In the genomic region with DNA sequence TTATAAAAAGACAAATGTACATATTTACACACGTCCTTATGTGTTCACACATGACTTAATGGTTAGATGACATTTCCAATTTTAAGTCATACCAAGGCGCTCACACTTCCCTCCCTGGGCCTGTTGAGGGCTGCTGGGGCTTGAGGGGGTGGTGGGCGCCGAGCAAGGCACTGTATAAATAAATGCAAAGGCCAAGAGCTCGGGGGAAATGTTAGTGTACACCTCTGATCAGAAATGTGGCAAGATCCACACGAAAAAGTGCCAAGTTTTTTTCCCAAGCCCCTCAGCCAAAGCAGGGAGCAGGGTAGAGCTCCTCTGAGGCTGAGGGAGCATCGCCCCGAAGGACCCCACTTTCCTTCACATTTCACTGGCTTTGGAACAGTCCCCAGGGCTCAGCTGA, we compare ENCODE assay signal across 14 cellular contexts. TPM values are rescaled to one million over a fixed set of nuclear protein-coding genes. Genes with fewer than 3 reads are reported as not detected.
A peak's percentile ranks its signal among the peaks of the same experiment; 100 is the strongest.
DNase-seq lines count a peak whose midpoint lies in the region; ATAC-seq and TF ChIP-seq lines count a peak whose summit lies in the region.
"Had no signal": no experiment of that assay in that cellular context is flagged by ENCODE, and none has a peak within 500 bp of the region (broad histone marks: within the 10 kb centered on the region; RNA-seq: fewer than 3 reads in every experiment).

No MANE protein-coding gene starts in this region.

- no peak for TF ChIP-seq CTCF in upper lobe of left lung (IDR thresholded peaks at IDR 0.05)

- 64 to 74% methylated on average over 8 of the region's 8 CpGs for WGBS in upper lobe of left lung, 2 donors

- H3K4me3 Mint-ChIP-seq in activated naive CD4-positive, alpha-beta T cell treated with anti-CD3 and anti-CD28 coated beads for 36 hours, result no peak overlapping the region
- H3K4me3 Mint-ChIP-seq in memory B cell, result no peak overlapping the region

- H3K4me1 Mint-ChIP-seq in activated naive CD4-positive, alpha-beta T cell treated with anti-CD3 and anti-CD28 coated beads for 36 hours (ENCODE audit: low read depth), result peaks cover 68% of the 10 kb centered on the region
- H3K4me1 Mint-ChIP-seq in memory B cell, result peaks cover 60% of the 10 kb centered on the region

- no peak for TF ChIP-seq POLR2A in upper lobe of left lung (IDR thresholded peaks at IDR 0.05)

- no peaks in the 10 kb centered on the region for H3K27me3 ChIP-seq in upper lobe of left lung
- H3K27me3 ChIP-seq: brain microvascular endothelial cell, left lung, thyroid gland had no signal

- DNase-seq in activated naive CD4-positive, alpha-beta T cell treated with anti-CD3 and anti-CD28 coated beads for 36 hours, result peak; percentile 3
- no peak for DNase-seq in activated naive CD4-positive, alpha-beta T cell treated with Interleukin-2 at 50 U/mL for 16 hours
- peak; percentile 22 to 25 for DNase-seq in activated T-cell treated with anti-CD3 and anti-CD28 coated beads, Interleukin-2, amount 50 U/mL, for 48 hours
- DNase-seq in memory B cell (ENCODE audit: low spot score in 2 of 2) (no peak), upper lobe of left lung (no peak), NCI-H2171 treated with DMSO at 0.1 percent for 48 hours (lab: John Stamatoyannopoulos, UW) (no peak), NCI-H1436 treated with DMSO at 0.1 percent for 48 hours (lab: John Stamatoyannopoulos, UW) (no peak)
- DNase-seq: brain microvascular endothelial cell, GM23248, hypothalamus, left lung, NCI-H524, thyroid gland had no signal

- CTCF ChIA-PET in activated naive CD4-positive, alpha-beta T cell treated with anti-CD3 and anti-CD28 coated beads for 36 hours (lab: Charles Lee), result interaction anchor here (0.7 to 1.7 kb wide), 4 partner anchors 11 to 88 kb away, joined by 3 read pairs; no protein-coding TSS in a partner anchor

- no peak for ATAC-seq in memory B cell (ENCODE audit: low read depth)
- no peak for ATAC-seq in upper lobe of left lung (ENCODE audit: low FRiP score in 2 of 2)
- ATAC-seq in HG03045 (IDR thresholded peaks at IDR 0.05; ENCODE audit: unreplicated experiment), result no peak
- ATAC-seq: left lung had no signal

- no peaks in the 10 kb centered on the region for H3K9me3 ChIP-seq in upper lobe of left lung
- H3K9me3 ChIP-seq: left lung, thyroid gland had no signal

- no peaks in the 10 kb centered on the region for H3K27me3 Mint-ChIP-seq in activated naive CD4-positive, alpha-beta T cell treated with anti-CD3 and anti-CD28 coated beads for 36 hours (ENCODE audit: low read depth)
- H3K27me3 Mint-ChIP-seq in memory B cell, result no peaks in the 10 kb centered on the region

- H3K36me3 ChIP-seq in upper lobe of left lung, result peaks cover 43 to 65% (median 57%) of the 10 kb centered on the region in 4 donors

- H3K4me1 ChIP-seq in upper lobe of left lung, result peaks cover 49 to 75% (median 66%) of the 10 kb centered on the region in 4 donors

- peaks cover 51% of the 10 kb centered on the region for H3K36me3 Mint-ChIP-seq in activated naive CD4-positive, alpha-beta T cell treated with anti-CD3 and anti-CD28 coated beads for 36 hours (ENCODE audit: low read depth)
- H3K36me3 Mint-ChIP-seq in memory B cell, result peaks cover 31% of the 10 kb centered on the region

- H3K9me3 Mint-ChIP-seq in activated naive CD4-positive, alpha-beta T cell treated with anti-CD3 and anti-CD28 coated beads for 36 hours, result no peaks in the 10 kb centered on the region
- no peaks in the 10 kb centered on the region for H3K9me3 Mint-ChIP-seq in memory B cell

- peak overlapping the region; percentile 41 for H3K27ac Mint-ChIP-seq in activated naive CD4-positive, alpha-beta T cell treated with anti-CD3 and anti-CD28 coated beads for 36 hours
- peak overlapping the region; percentile 95 for H3K27ac Mint-ChIP-seq in memory B cell

- H3K4me3 ChIP-seq in upper lobe of left lung, result no peak overlapping the region
- H3K4me3 ChIP-seq: GM23248, left lung, thyroid gland had no signal

- no peak for TF ChIP-seq EP300 in upper lobe of left lung (IDR thresholded peaks at IDR 0.05)

- peak overlapping the region in 3 of 4 donors; percentile 18 to 99 (median 99) for H3K27ac ChIP-seq in upper lobe of left lung
- H3K27ac ChIP-seq: brain microvascular endothelial cell, GM23248, thyroid gland had no signal

- intact Hi-C loops in activated naive CD4-positive, alpha-beta T cell treated with anti-CD3 and anti-CD28 coated beads for 36 hours (cut with micrococcal nuclease), result no loop called here

RNA-seq across cellular contexts. Expression of a gene that starts 7.5 kb away (rescaled TPM):
- total RNA-seq in activated naive CD4-positive, alpha-beta T cell treated with anti-CD3 and anti-CD28 coated beads for 36 hours, result 10 to 100 TPM; 84.3 to 88.4 TPM
- 10 to 100 TPM; 42.1 to 94.3 (median 79.3) TPM for total RNA-seq in upper lobe of left lung

Comparison
In these comparisons a context has a peak if more than half of its experiments do, and no peak if none do; other contexts are left out.
1. DNase-seq: peak in activated naive CD4-positive, alpha-beta T cell treated with anti-CD3 and anti-CD28 coated beads for 36 hours (single experiment) and activated T-cell treated with anti-CD3 and anti-CD28 coated beads, Interleukin-2, amount 50 U/mL, for 48 hours (2 of 2); none in activated naive CD4-positive, alpha-beta T cell treated with Interleukin-2 at 50 U/mL for 16 hours (single experiment), memory B cell (0 of 2), upper lobe of left lung (0 of 2), NCI-H2171 treated with DMSO at 0.1 percent for 48 hours (single experiment) and NCI-H1436 treated with DMSO at 0.1 percent for 48 hours (single experiment).